In genomic region chr5:179731791-179732411, GRCh38 we compare ENCODE assay signal across 9 cellular contexts. TPM values are rescaled to one million over a fixed set of nuclear protein-coding genes. Genes with fewer than 3 reads are reported as not detected.
DNase-seq lines count a peak whose midpoint lies in the region; ATAC-seq and TF ChIP-seq lines count a peak whose summit lies in the region.
"Had no signal": no experiment of that assay in that cellular context is flagged by ENCODE, and none has a peak within 500 bp of the region (broad histone marks: within the 10 kb centered on the region; RNA-seq: fewer than 3 reads in every experiment).

No MANE protein-coding gene starts in this region.

- peaks cover 0 to 33% (median 18%) of the 10 kb centered on the region in 4 donors for H3K36me3 ChIP-seq in transverse colon

- H3K9me3 ChIP-seq in transverse colon, result no peaks in the 10 kb centered on the region

- peak overlapping the region; percentile 50 for H3K4me3 ChIP-seq in AG10803 (ENCODE audit: low read length)
- peak overlapping the region in 3 of 4 donors; percentile 76 to 98 (median 96) for H3K4me3 ChIP-seq in transverse colon

- in situ Hi-C loops in transverse colon (cut with MboI; ENCODE audit: low pct_ligation_motif_present in 1 of 4, low pct_unique_long_range_greater_than_20kb in 1 of 4, low sequenced_read_pairs in 3 of 4), result no loop called here

- ATAC-seq in GM19324 (IDR thresholded peaks at IDR 0.05; ENCODE audit: low FRiP score, unreplicated experiment) (peak; percentile 3), HG03196 (IDR thresholded peaks at IDR 0.05; ENCODE audit: unreplicated experiment) (peak; percentile 8)
- peak in 1 of 2 donors; percentile 1 for ATAC-seq in naive thymus-derived CD8-positive, alpha-beta T cell

- no peak for TF ChIP-seq POLR2A in transverse colon (IDR thresholded peaks at IDR 0.05)

- H3K27me3 Mint-ChIP-seq in naive thymus-derived CD8-positive, alpha-beta T cell, result no peaks in the 10 kb centered on the region

- DNase-seq in AG10803 (ENCODE audit: low read depth) (peak; percentile 86), SKM-1 treated with dmso at 0.1 percent for 144 hours (lab: John Stamatoyannopoulos, UW; ENCODE audit: unreplicated experiment) (peak; percentile 89), dermis blood vessel endothelial cell (peak; percentile 72), transverse colon (peak; percentile 17), kidney tubule cell (ENCODE audit: low spot score) (no peak)
- DNase-seq in naive thymus-derived CD8-positive, alpha-beta T cell, result peak in 2 of 10 donors; percentile 1 to 2

- TF ChIP-seq EP300 in transverse colon (IDR thresholded peaks at IDR 0.05; ENCODE audit: low read depth), result no peak

- intact Hi-C loops in transverse colon (cut with DNase I; ENCODE audit: low total_unique reads), result loop anchor here (5.0 kb wide), 1 partner anchor 75 kb away; the partner anchor contains the start of gene MGAT4B

- H3K4me3 Mint-ChIP-seq in naive thymus-derived CD8-positive, alpha-beta T cell, result peak overlapping the region; percentile 77 to 93 (median 82)

- no peak for TF ChIP-seq CTCF in AG10803 (conservative IDR thresholded peaks at IDR 0.05; ENCODE audit: low read length)
- TF ChIP-seq CTCF in transverse colon (IDR thresholded peaks at IDR 0.05), result no peak

- WGBS in transverse colon (ENCODE audit: low coverage in 1 of 2), 2 donors, result 0 to 64% methylated on average over 5 to 24 of the region's 24 CpGs

- H3K27ac Mint-ChIP-seq in naive thymus-derived CD8-positive, alpha-beta T cell, result peak overlapping the region; percentile 74 to 96 (median 93)

- H3K36me3 Mint-ChIP-seq in naive thymus-derived CD8-positive, alpha-beta T cell, result peaks cover 0 to 43% (median 1%) of the 10 kb centered on the region in 3 donors

- no peaks in the 10 kb centered on the region for H3K27me3 ChIP-seq in transverse colon

- POLR2A ChIA-PET in naive thymus-derived CD8-positive, alpha-beta T cell (lab: Charles Lee), result interaction anchor here (0.9 to 4.0 kb wide), 15 partner anchors 9 to 108 kb away, joined by 3 to 35 read pairs (median 3); partner anchors contain the start of genes CANX, CBY3, HNRNPH1 and LTC4S

- no peaks in the 10 kb centered on the region for H3K9me3 Mint-ChIP-seq in naive thymus-derived CD8-positive, alpha-beta T cell

- H3K27ac ChIP-seq in transverse colon, result peak overlapping the region; percentile 97 to 99 (median 99)

- peaks cover 22 to 44% (median 31%) of the 10 kb centered on the region in 4 donors for H3K4me1 ChIP-seq in transverse colon

- H3K4me1 Mint-ChIP-seq in naive thymus-derived CD8-positive, alpha-beta T cell, result peaks cover 7 to 45% (median 34%) of the 10 kb centered on the region in 4 donors

RNA-seq across cellular contexts. Expression of gene MAML1, which starts 0.7 kb away (rescaled TPM):
- total RNA-seq in dermis blood vessel endothelial cell, result 9.2 and 15.6 TPM in 2 replicates
- 10 to 100 TPM; 45.0 to 48.5 TPM for total RNA-seq in naive thymus-derived CD8-positive, alpha-beta T cell
- 1 to 10 TPM; 2.8 to 9.6 (median 3.3) TPM for polyA plus RNA-seq in naive thymus-derived CD8-positive, alpha-beta T cell
- 10 to 100 TPM; 22.8 to 28.7 (median 27.3) TPM for total RNA-seq in transverse colon

RNA-seq across cellular contexts. Expression of gene CANX, which starts 33.1 kb away (rescaled TPM):
- total RNA-seq in dermis blood vessel endothelial cell (796 and 1,147 TPM in 2 replicates), transverse colon (100 to 1,000 TPM; 124 to 398 (median 270) TPM)
- 100 to 1,000 TPM; 219 to 225 TPM for total RNA-seq in naive thymus-derived CD8-positive, alpha-beta T cell
- polyA plus RNA-seq in naive thymus-derived CD8-positive, alpha-beta T cell, result 100 to 1,000 TPM; 172 to 220 (median 190) TPM

RNA-seq across cellular contexts. Expression of gene CBY3, which starts 51.1 kb away (rescaled TPM):
- total RNA-seq in dermis blood vessel endothelial cell (not detected in 2 replicates), transverse colon (not detected)
- total RNA-seq in naive thymus-derived CD8-positive, alpha-beta T cell, result under 1 TPM in 1 of 2 experiments, not detected in 1; 0.99 TPM
- polyA plus RNA-seq in naive thymus-derived CD8-positive, alpha-beta T cell, result under 1 TPM in 2 of 3 donors, not detected in 1; 0.62 to 0.66 TPM
- total RNA-seq: HT1080 had no signal
